15 cellular contexts compared by ENCODE assay signal in genomic region chr10:51230828-51231227, GRCh38.
"Had no signal": no experiment of that assay in that cellular context is flagged by ENCODE, and none has a peak within 500 bp of the region (broad histone marks: within the 10 kb centered on the region; RNA-seq: fewer than 3 reads in every experiment).

No MANE protein-coding gene starts in this region.

- H3K4me1 Mint-ChIP-seq: activated naive CD8-positive, alpha-beta T cell treated with anti-CD3 and anti-CD28 coated beads, Interleukin-2, amount 10 ng/mL, durations not matched to agents 7 days and 5 days; central memory CD8-positive, alpha-beta T cell had no signal

- H3K27me3 Mint-ChIP-seq: activated naive CD8-positive, alpha-beta T cell treated with anti-CD3 and anti-CD28 coated beads, Interleukin-2, amount 10 ng/mL, durations not matched to agents 7 days and 5 days; brain; central memory CD8-positive, alpha-beta T cell had no signal

- H3K27ac Mint-ChIP-seq: activated naive CD8-positive, alpha-beta T cell treated with anti-CD3 and anti-CD28 coated beads, Interleukin-2, amount 10 ng/mL, durations not matched to agents 7 days and 5 days; nephron progenitor cell; T-helper 2 cell treated with Interferon-gamma antibody and Interleukin-4, amounts not matched to agents 5 μg/mL and 100 μg/mL, for 36 hours had no signal

- DNase-seq: activated CD4-positive, alpha-beta T cell treated with anti-CD3 and anti-CD28 coated beads, Interleukin-2, amount 50 U/mL, for 1 hour; activated CD8-positive, alpha-beta memory T cell treated with anti-CD3 and anti-CD28 coated beads for 24 hours; activated naive CD4-positive, alpha-beta T cell; activated naive CD8-positive, alpha-beta T cell treated with anti-CD3 and anti-CD28 coated beads, Interleukin-2, amount 10 ng/mL, durations not matched to agents 7 days and 5 days; cortex of kidney; effector memory CD4-positive, alpha-beta T cell; foreskin fibroblast; nephron progenitor cell; stimulated activated CD4-positive, alpha-beta T cell treated with anti-CD3 and anti-CD28 coated beads, Interleukin-15, amount 100 ng/mL, for 24 hours; stimulated activated CD4-positive, alpha-beta T cell treated with anti-CD3 and anti-CD28 coated beads, Interleukin-4, amount 100 ng/mL, for 24 hours; stimulated activated naive CD4-positive, alpha-beta T cell; trophoblast cell had no signal

- H3K9me3 Mint-ChIP-seq: activated naive CD8-positive, alpha-beta T cell treated with anti-CD3 and anti-CD28 coated beads, Interleukin-2, amount 10 ng/mL, durations not matched to agents 7 days and 5 days; brain; central memory CD8-positive, alpha-beta T cell; nephron progenitor cell; T-helper 2 cell treated with Interferon-gamma antibody and Interleukin-4, amounts not matched to agents 5 μg/mL and 100 μg/mL, for 36 hours had no signal

- H3K36me3 Mint-ChIP-seq: activated naive CD8-positive, alpha-beta T cell treated with anti-CD3 and anti-CD28 coated beads, Interleukin-2, amount 10 ng/mL, durations not matched to agents 7 days and 5 days; brain had no signal

- H3K4me3 Mint-ChIP-seq: activated naive CD8-positive, alpha-beta T cell treated with anti-CD3 and anti-CD28 coated beads, Interleukin-2, amount 10 ng/mL, durations not matched to agents 7 days and 5 days; brain; central memory CD8-positive, alpha-beta T cell; nephron progenitor cell; T-helper 2 cell treated with Interferon-gamma antibody and Interleukin-4, amounts not matched to agents 5 μg/mL and 100 μg/mL, for 36 hours had no signal
